Comparison of ENCODE assay signal across 1 cellular context in genomic region chr20:19096847-19097246, GRCh38.
TF ChIP-seq lines count a peak whose summit lies in the region.

No MANE protein-coding gene starts in this region.

TF ChIP-seq in GM23338, 12 proteins besides CTCF, POLR2A, EP300 and RAD21 (continued from another document):
- TF ChIP-seq REST (IDR thresholded peaks at IDR 0.05; ENCODE audit: unreplicated experiment) (no peak), STAT1 (IDR thresholded peaks at IDR 0.05; ENCODE audit: unreplicated experiment) (no peak), ZNF331 (CRISPR knock-in tag; IDR thresholded peaks at IDR 0.05; ENCODE audit: low read depth) (no peak), NANOG (IDR thresholded peaks at IDR 0.05; ENCODE audit: borderline replicate concordance) (no peak)
TF ChIP-seq in GM23338: peak in this region for 0.
